3 cellular contexts compared by ENCODE assay signal in the genomic region with DNA sequence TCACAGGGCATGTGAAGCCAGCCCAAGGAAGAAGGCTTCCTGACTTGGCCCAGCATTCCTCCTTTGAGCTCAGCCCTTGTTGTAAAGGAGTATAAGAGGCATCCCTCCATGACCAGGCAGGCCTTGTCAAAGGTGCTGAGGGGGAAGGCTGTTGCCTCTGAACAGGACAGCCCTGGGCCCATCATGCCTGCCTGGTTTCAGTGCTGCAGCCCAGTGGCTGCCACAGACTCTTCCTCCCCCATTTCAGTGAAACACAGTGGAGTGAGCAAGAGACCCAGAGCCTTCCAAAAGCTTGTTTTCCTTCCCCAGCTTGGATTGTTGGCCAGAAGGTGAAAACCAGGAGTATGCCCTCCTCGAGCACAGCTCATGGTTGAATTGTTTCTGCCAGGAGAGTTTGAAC.
TF ChIP-seq lines count a peak whose summit lies in the region.

No MANE protein-coding gene starts in this region.

TF ChIP-seq in SK-N-SH, 30 proteins besides CTCF, POLR2A, EP300 and RAD21 (continues in another document):
- TF ChIP-seq RFX5 (IDR thresholded peaks at IDR 0.05; ENCODE audit: low read length) = no peak
- TF ChIP-seq, protein P1, sequence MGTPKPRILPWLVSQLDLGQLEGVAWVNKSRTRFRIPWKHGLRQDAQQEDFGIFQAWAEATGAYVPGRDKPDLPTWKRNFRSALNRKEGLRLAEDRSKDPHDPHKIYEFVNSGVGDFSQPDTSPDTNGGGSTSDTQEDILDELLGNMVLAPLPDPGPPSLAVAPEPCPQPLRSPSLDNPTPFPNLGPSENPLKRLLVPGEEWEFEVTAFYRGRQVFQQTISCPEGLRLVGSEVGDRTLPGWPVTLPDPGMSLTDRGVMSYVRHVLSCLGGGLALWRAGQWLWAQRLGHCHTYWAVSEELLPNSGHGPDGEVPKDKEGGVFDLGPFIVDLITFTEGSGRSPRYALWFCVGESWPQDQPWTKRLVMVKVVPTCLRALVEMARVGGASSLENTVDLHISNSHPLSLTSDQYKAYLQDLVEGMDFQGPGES (IDR thresholded peaks at IDR 0.05; ENCODE audit: low read depth, low read length) = no peak
- no peak for TF ChIP-seq ELF1 (IDR thresholded peaks at IDR 0.05)
- no peak for TF ChIP-seq TAF1 (IDR thresholded peaks at IDR 0.05; ENCODE audit: borderline replicate concordance, low read depth, low read length)
- no peak for TF ChIP-seq TEAD4 (IDR thresholded peaks at IDR 0.05; ENCODE audit: borderline replicate concordance, insufficient read depth)
- no peak for TF ChIP-seq JUND (IDR thresholded peaks at IDR 0.05)
- TF ChIP-seq, protein P2, sequence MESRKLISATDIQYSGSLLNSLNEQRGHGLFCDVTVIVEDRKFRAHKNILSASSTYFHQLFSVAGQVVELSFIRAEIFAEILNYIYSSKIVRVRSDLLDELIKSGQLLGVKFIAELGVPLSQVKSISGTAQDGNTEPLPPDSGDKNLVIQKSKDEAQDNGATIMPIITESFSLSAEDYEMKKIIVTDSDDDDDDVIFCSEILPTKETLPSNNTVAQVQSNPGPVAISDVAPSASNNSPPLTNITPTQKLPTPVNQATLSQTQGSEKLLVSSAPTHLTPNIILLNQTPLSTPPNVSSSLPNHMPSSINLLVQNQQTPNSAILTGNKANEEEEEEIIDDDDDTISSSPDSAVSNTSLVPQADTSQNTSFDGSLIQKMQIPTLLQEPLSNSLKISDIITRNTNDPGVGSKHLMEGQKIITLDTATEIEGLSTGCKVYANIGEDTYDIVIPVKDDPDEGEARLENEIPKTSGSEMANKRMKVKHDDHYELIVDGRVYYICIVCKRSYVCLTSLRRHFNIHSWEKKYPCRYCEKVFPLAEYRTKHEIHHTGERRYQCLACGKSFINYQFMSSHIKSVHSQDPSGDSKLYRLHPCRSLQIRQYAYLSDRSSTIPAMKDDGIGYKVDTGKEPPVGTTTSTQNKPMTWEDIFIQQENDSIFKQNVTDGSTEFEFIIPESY (IDR thresholded peaks at IDR 0.05; ENCODE audit: borderline replicate concordance, low read depth) = no peak
- TF ChIP-seq EZH2phosphoT487 (IDR thresholded peaks at IDR 0.05; ENCODE audit: borderline replicate concordance, low read depth) = no peak
- TF ChIP-seq, protein P3, sequence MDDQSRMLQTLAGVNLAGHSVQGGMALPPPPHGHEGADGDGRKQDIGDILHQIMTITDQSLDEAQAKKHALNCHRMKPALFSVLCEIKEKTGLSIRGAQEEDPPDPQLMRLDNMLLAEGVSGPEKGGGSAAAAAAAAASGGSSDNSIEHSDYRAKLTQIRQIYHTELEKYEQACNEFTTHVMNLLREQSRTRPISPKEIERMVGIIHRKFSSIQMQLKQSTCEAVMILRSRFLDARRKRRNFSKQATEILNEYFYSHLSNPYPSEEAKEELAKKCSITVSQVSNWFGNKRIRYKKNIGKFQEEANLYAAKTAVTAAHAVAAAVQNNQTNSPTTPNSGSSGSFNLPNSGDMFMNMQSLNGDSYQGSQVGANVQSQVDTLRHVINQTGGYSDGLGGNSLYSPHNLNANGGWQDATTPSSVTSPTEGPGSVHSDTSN (IDR thresholded peaks at IDR 0.05) = no peak
- TF ChIP-seq TCF12 (IDR thresholded peaks at IDR 0.05) = no peak
- TF ChIP-seq MXI1 (IDR thresholded peaks at IDR 0.05; ENCODE audit: low read depth, low read length) = no peak
- TF ChIP-seq NRF1 (IDR thresholded peaks at IDR 0.05; ENCODE audit: low read depth, low read length) = no peak
- no peak for TF ChIP-seq RXRA (IDR thresholded peaks at IDR 0.05; ENCODE audit: borderline replicate concordance, low read depth)
- TF ChIP-seq FOSL2 (IDR thresholded peaks at IDR 0.05; ENCODE audit: borderline replicate concordance, low read depth) = no peak
- no peak for TF ChIP-seq FOXJ3 (CRISPR knock-in tag; IDR thresholded peaks at IDR 0.05)
- no peak for TF ChIP-seq CHD2 (IDR thresholded peaks at IDR 0.05; ENCODE audit: low read length, partially characterized antibody)
- TF ChIP-seq, protein P4, sequence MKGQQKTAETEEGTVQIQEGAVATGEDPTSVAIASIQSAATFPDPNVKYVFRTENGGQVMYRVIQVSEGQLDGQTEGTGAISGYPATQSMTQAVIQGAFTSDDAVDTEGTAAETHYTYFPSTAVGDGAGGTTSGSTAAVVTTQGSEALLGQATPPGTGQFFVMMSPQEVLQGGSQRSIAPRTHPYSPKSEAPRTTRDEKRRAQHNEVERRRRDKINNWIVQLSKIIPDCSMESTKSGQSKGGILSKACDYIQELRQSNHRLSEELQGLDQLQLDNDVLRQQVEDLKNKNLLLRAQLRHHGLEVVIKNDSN (IDR thresholded peaks at IDR 0.05; ENCODE audit: borderline replicate concordance, low read depth) = no peak

TF ChIP-seq in endothelial cell of umbilical vein, 7 proteins besides CTCF, POLR2A, EP300 and RAD21:
- TF ChIP-seq JUN (IDR thresholded peaks at IDR 0.05; ENCODE audit: borderline replicate concordance, insufficient read depth, insufficient read length, low read depth) = no peak
TF ChIP-seq in endothelial cell of umbilical vein: peak in this region for 0.

TF ChIP-seq in GM12891, 5 proteins besides CTCF, POLR2A, EP300 and RAD21:
- TF ChIP-seq SPI1 (IDR thresholded peaks at IDR 0.05; ENCODE audit: low read depth, low read length) (no peak), TAF1 (IDR thresholded peaks at IDR 0.05; ENCODE audit: low read depth, low read length) (no peak), PAX5 (IDR thresholded peaks at IDR 0.05; ENCODE audit: insufficient read depth, low read length, severe bottlenecking) (no peak), POU2F2 (IDR thresholded peaks at IDR 0.05; ENCODE audit: low read depth, low read length) (no peak), POLR2AphosphoS5 (IDR thresholded peaks at IDR 0.05; ENCODE audit: low read depth, low read length) (no peak)
